10 cellular contexts compared by ENCODE assay signal in the genomic region with DNA sequence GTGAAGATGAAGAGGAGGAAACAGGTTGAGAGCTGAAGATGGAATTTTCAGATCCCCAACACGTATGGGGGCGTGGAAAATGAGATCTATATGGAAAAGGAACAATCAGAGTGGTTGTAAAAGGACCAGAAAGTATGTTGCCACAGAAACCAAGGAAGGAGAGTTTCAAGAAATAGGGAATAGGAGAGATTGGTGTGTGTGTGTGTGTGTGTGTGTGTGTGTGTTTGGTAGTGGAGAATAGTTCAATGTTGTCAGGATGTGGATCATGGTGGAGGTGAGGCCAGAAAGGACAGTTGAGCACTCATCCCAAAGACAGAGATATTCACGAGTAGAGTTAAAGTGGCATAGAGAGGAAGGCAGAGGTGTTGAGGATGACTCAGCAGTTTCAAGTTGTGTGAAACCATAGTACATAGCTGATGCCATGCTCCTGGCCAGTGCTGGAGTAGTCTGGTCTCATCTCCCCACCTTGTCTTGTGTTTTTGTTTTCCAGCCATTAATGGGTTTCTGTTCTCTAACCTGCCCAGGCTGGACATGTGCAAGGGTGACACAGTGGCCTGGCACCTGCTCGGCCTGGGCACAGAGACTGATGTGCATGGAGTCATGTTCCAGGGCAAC. TPM values are rescaled to one million over a fixed set of nuclear protein-coding genes. Genes with fewer than 3 reads are reported as not detected.
DNase-seq lines count a peak whose midpoint lies in the region; ATAC-seq and TF ChIP-seq lines count a peak whose summit lies in the region.
"Had no signal": no experiment of that assay in that cellular context is flagged by ENCODE, and none has a peak within 500 bp of the region (broad histone marks: within the 10 kb centered on the region; RNA-seq: fewer than 3 reads in every experiment).

No MANE protein-coding gene starts in this region.

- TF ChIP-seq CTCF in fibroblast of the aortic adventitia (IDR thresholded peaks at IDR 0.05; ENCODE audit: insufficient read depth, low read length), result no peak
- no peak for TF ChIP-seq CTCF in GM10266 (IDR thresholded peaks at IDR 0.05; ENCODE audit: control insufficient read depth, insufficient read depth, low read depth, missing control alignments)

- peak; percentile 76 for ATAC-seq in GM18517 (IDR thresholded peaks at IDR 0.05; ENCODE audit: unreplicated experiment)
- ATAC-seq in GM21367 (IDR thresholded peaks at IDR 0.05; ENCODE audit: unreplicated experiment), result peak; percentile 73
- ATAC-seq in HG03175 (IDR thresholded peaks at IDR 0.05; ENCODE audit: unreplicated experiment), result peak; percentile 82

- DNase-seq in fibroblast of the aortic adventitia (ENCODE audit: low read depth) (peak; percentile 6), T1000 (lab: John Stamatoyannopoulos, UW) (no peak), GM10266 (ENCODE audit: extremely low spot score) (no peak), middle frontal gyrus (ENCODE audit: extremely low spot score, low spot score) (no peak), epidermal melanocyte (ENCODE audit: insufficient read length, low spot score) (no peak)
- DNase-seq: activated CD4-positive, CD25-positive, alpha-beta regulatory T cell; tibial artery had no signal

- H3K4me3 ChIP-seq in fibroblast of the aortic adventitia (ENCODE audit: low read depth, low read length), result no peak overlapping the region
- H3K4me3 ChIP-seq: tibial artery had no signal

RNA-seq across cellular contexts. Expression of gene HEPH, which starts 36.1 kb away (rescaled TPM):
- total RNA-seq in fibroblast of the aortic adventitia (ENCODE audit: low replicate concordance), result 29.5 and 52.8 TPM in 2 replicates
